Comparison of ENCODE assay signal across 8 cellular contexts in the genomic region with DNA sequence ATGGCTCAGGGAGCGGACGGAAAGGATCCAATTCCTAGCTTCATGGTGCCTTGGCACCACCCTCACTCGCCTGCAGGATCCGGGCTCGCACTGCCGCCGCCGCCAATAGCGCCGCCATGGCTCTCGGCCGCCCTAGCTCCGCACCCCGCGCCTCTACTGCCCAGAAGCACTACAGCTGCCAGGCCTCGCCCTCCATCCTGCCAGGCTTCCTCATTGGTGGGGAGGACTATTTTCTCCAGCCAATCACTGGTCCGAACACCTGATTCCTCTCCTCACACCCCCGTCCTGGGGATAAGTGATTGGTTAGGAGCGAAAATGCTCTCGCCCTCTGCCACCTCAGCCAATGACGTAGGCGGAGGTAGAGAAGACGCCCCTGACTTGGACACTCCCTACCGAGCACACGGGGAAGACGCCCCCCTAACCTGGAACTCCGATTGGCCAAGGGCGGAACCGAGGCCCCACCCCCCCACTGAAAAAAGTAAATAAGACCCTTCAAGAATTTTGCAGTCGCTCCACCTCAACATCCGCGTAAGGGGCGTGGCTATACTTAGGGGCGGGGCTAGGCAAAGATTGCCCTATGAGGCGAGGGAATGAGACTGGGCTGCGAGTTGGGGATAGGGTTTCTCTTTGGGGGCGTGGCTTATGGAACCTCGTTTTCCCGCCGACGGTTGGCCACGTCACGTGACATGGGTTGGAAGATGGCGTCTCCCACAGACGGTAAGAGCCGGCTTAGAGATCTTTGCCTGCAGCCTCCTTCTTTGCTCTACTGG. TPM values are rescaled to one million over a fixed set of nuclear protein-coding genes. Genes with fewer than 3 reads are reported as not detected.
DNase-seq lines count a peak whose midpoint lies in the region; ATAC-seq and TF ChIP-seq lines count a peak whose summit lies in the region.

A gene (minus strand): TSS at position 177 of the 770 bp plus-strand sequence. CDS start 59 bp downstream, at position 118.
A gene with protein sequence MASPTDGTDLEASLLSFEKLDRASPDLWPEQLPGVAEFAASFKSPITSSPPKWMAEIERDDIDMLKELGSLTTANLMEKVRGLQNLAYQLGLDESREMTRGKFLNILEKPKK (plus strand): TSS at position 680 of the 770 bp plus-strand sequence. CDS start 19 bp downstream, at position 699.

- TF ChIP-seq CTCF in spleen (IDR thresholded peaks at IDR 0.05 in 8 of 11, conservative IDR thresholded peaks at IDR 0.05 in 3 of 11), result peak in 7 of 11 experiments; percentile 7 to 39 (median 15)

- peak; percentile 98 for DNase-seq in AG20443 (ENCODE audit: low spot score)
- DNase-seq in NCI-H345 treated with DMSO at 0.1 percent for 48 hours (lab: John Stamatoyannopoulos, UW; ENCODE audit: unreplicated experiment), result peak; percentile 100
- peak; percentile 98 to 100 (median 99) for DNase-seq in activated CD4-positive, CD25-positive, alpha-beta regulatory T cell (lab: John Stamatoyannopoulos, UW)
- DNase-seq in central memory CD4-positive, alpha-beta T cell, result peak; percentile 100
- peak; percentile 100 for DNase-seq in inferior parietal cortex (ENCODE audit: extremely low spot score)
- peak; percentile 99 for DNase-seq in spleen

- H3K27me3 ChIP-seq in spleen (replicated peaks in 1 of 7), result no peaks in the 10 kb centered on the region

- peak in 1 of 3 donors; percentile 70 for TF ChIP-seq POLR2A in spleen (IDR thresholded peaks at IDR 0.05)

- WGBS in spleen, 5 donors, result 0 to 1% (median 0%) methylated on average over 39 to 46 of the region's 46 CpGs

- peak; percentile 93 for ATAC-seq in GM19025 (IDR thresholded peaks at IDR 0.05; ENCODE audit: low read depth, unreplicated experiment)
- ATAC-seq in HG03342 (IDR thresholded peaks at IDR 0.05; ENCODE audit: unreplicated experiment), result peak; percentile 94

- peak within 1 kb of the TSS; percentile 68 to 89 (median 86) for H3K27ac ChIP-seq in spleen

- peak within 1 kb of the TSS; percentile 82 to 97 (median 92) for H3K4me3 ChIP-seq in spleen

- peaks cover 10 to 43% (median 27%) of the 10 kb centered on the region in 6 donors for H3K4me1 ChIP-seq in spleen

- intact Hi-C loops in spleen (cut with DNase I; ENCODE audit: low total_unique reads), result no loop called here

- no peaks in the 10 kb centered on the region for H3K36me3 ChIP-seq in spleen

- no peaks in the 10 kb centered on the region for H3K9me3 ChIP-seq in spleen

RNA-seq across cellular contexts. Expression of the first gene that starts in this region (rescaled TPM):
- 10 to 100 TPM; 10.7 to 20.2 (median 12.2) TPM for total RNA-seq in spleen
- 1 to 10 TPM; 2.3 to 4.3 (median 3.2) TPM for polyA plus RNA-seq in spleen

RNA-seq across cellular contexts. Expression of the second gene that starts in this region (rescaled TPM):
- 10 to 100 TPM in 3 of 7 donors, 1 to 10 TPM in 4; 6.4 to 11.3 (median 9.7) TPM for total RNA-seq in spleen
- 1 to 10 TPM; 4.0 to 7.0 (median 4.9) TPM for polyA plus RNA-seq in spleen

Comparison
In these comparisons a context has a peak if more than half of its experiments do, and no peak if none do; other contexts are left out.
1. Peak in every context shown above with its lines: DNase-seq, ATAC-seq, H3K4me3 ChIP-seq and H3K27ac ChIP-seq.